ENCODE assay signal across 8 cellular contexts in genomic region chr5:108642170-108642906, GRCh38.
DNase-seq lines count a peak whose midpoint lies in the region; ATAC-seq, FAIRE-seq and TF ChIP-seq lines count a peak whose summit lies in the region.

No MANE protein-coding gene starts in this region.

- H3K9me3 Mint-ChIP-seq in activated T-cell treated with anti-CD3 and anti-CD28 coated beads, Interleukin-2, amount 50 U/mL, for 72 hours = peaks cover 0 to 2% of the 10 kb centered on the region in 2 donors

- no peak for FAIRE-seq in RCC 7860 (lab: Jason Lieb, UNC)

- H3K27me3 ChIP-seq in upper lobe of right lung = no peaks in the 10 kb centered on the region

- H3K4me3 ChIP-seq in upper lobe of right lung = no peak overlapping the region

- TF ChIP-seq CTCF in omental fat pad (IDR thresholded peaks at IDR 0.05) = no peak
- peak; percentile 83 for TF ChIP-seq CTCF in upper lobe of right lung (IDR thresholded peaks at IDR 0.05)

- H3K27ac Mint-ChIP-seq in activated T-cell treated with anti-CD3 and anti-CD28 coated beads, Interleukin-2, amount 50 U/mL, for 72 hours = no peak overlapping the region

- H3K36me3 Mint-ChIP-seq in activated T-cell treated with anti-CD3 and anti-CD28 coated beads, Interleukin-2, amount 50 U/mL, for 72 hours (ENCODE audit: insufficient read depth in 2 of 2) = peaks cover 0 to 5% of the 10 kb centered on the region in 2 donors

- no peaks in the 10 kb centered on the region for H3K9me3 ChIP-seq in upper lobe of right lung

- ATAC-seq in GM21786 (IDR thresholded peaks at IDR 0.05; ENCODE audit: unreplicated experiment) (peak; percentile 99), omental fat pad (ENCODE audit: low FRiP score) (peak; percentile 85), upper lobe of right lung (peak; percentile 97)
- ATAC-seq in activated T-cell treated with anti-CD3 and anti-CD28 coated beads, Interleukin-2, amount 50 U/mL, for 72 hours (replicated peaks in 1 of 2) = peak; percentile 84 to 88

- H3K27me3 Mint-ChIP-seq in activated T-cell treated with anti-CD3 and anti-CD28 coated beads, Interleukin-2, amount 50 U/mL, for 72 hours (ENCODE audit: low read depth) = peaks cover 16% of the 10 kb centered on the region

- H3K27ac ChIP-seq in upper lobe of right lung = no peak overlapping the region

- no peaks in the 10 kb centered on the region for H3K36me3 ChIP-seq in upper lobe of right lung

- intact Hi-C loops in upper lobe of right lung (cut with DNase I) = no loop called here

- no peaks in the 10 kb centered on the region for H3K4me1 ChIP-seq in upper lobe of right lung

- peak overlapping the region; percentile 12 to 46 for H3K4me3 Mint-ChIP-seq in activated T-cell treated with anti-CD3 and anti-CD28 coated beads, Interleukin-2, amount 50 U/mL, for 72 hours

- DNase-seq in GDM1 (lab: John Stamatoyannopoulos, UW) = peak; percentile 73
- DNase-seq in RCC 7860 (ENCODE audit: low spot score) = peak; percentile 55
- DNase-seq in activated T-cell treated with anti-CD3 and anti-CD28 coated beads, Interleukin-2, amount 50 U/mL, for 72 hours = peak; percentile 48 to 58
- DNase-seq in fibroblast of the conjunctiva (ENCODE audit: low read depth) = peak; percentile 44
- DNase-seq in omental fat pad (ENCODE audit: low spot score) = no peak
- DNase-seq in upper lobe of right lung = no peak

- TF ChIP-seq RAD21 in Ishikawa (IDR thresholded peaks at IDR 0.05; ENCODE audit: low read depth) = peak; percentile 93

- no peak for TF ChIP-seq EP300 in Ishikawa (IDR thresholded peaks at IDR 0.05; ENCODE audit: borderline replicate concordance)

- H3K4me1 Mint-ChIP-seq in activated T-cell treated with anti-CD3 and anti-CD28 coated beads, Interleukin-2, amount 50 U/mL, for 72 hours (ENCODE audit: low read depth) = peaks cover 8% of the 10 kb centered on the region

TF ChIP-seq in Ishikawa, 13 proteins besides CTCF, POLR2A, EP300 and RAD21:
- TF ChIP-seq REST (IDR thresholded peaks at IDR 0.05; ENCODE audit: low read depth) = no peak
- TF ChIP-seq YY1 (IDR thresholded peaks at IDR 0.05; ENCODE audit: low read depth) = 0 out of 2 replicates have a peak, but pooled peaks have one; percentile 39

Comparison
In these comparisons a context has a peak if more than half of its experiments do, and no peak if none do; other contexts are left out.
1. DNase-seq: peak in GDM1 (single experiment), RCC 7860 (single experiment), activated T-cell treated with anti-CD3 and anti-CD28 coated beads, Interleukin-2, amount 50 U/mL, for 72 hours (2 of 2) and fibroblast of the conjunctiva (single experiment); none in omental fat pad (single experiment) and upper lobe of right lung (single experiment).
2. Peak in every context shown above with its lines, with median percentiles within 50 percentile points of each other: ATAC-seq.